23 cellular contexts compared by ENCODE assay signal in the genomic region with DNA sequence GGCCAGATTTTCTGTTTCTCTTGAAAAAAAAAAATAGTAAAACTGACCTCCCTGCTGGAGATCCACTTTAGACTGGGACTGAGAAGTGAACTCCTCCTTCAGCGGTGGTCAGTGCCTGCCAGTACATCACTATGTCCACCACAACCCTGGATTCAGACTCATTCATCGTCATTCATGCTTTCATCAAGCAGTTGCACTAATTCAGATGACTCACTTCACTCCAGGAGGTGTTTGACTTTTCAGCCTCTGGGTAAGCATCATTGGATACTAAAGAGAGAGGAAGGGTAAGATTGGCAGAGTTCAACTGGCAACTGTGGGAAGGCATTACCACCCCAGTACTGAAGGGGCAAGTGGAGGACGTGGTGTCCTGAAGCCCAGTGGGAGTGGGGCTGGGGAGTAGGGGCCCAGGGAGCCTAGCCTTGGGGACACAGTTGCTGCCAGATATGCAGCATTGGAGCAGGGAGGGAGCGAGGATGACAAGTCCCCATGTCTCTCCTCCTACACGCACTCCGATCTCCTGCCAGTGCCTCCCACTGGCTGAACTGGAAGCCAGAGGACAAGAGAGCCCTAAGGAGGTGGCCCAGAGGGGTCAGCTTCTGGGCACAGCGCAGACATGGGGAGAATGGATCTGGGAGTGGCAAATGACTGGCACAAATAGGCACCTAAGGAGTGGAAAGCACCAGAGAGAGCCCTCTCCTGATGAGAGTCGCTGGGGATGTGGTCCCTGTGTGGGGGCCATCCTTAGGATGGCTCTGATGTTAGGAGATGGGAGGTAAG.
DNase-seq lines count a peak whose midpoint lies in the region; ATAC-seq, FAIRE-seq and TF ChIP-seq lines count a peak whose summit lies in the region.
"Had no signal": no experiment of that assay in that cellular context is flagged by ENCODE, and none has a peak within 500 bp of the region (broad histone marks: within the 10 kb centered on the region; RNA-seq: fewer than 3 reads in every experiment).

No MANE protein-coding gene starts in this region.

- no peak for TF ChIP-seq RAD21 in HepG2 (CRISPR knock-in tag; IDR thresholded peaks at IDR 0.05)

- intact Hi-C loops in CD4-positive, alpha-beta T cell (cut with DNase I, micrococcal nuclease), result no loop called here
- intact Hi-C loops in HepG2 (cut with micrococcal nuclease; ENCODE audit: unreplicated experiment), result no loop called here

- CTCF ChIA-PET in CD4-positive, alpha-beta T cell (lab: Charles Lee), result no interaction called here
- CTCF ChIA-PET in HepG2 (lab: Yijun Ruan, JAX; ENCODE audit: low intra/inter-chr PET ratio, low total read pairs), result no interaction called here

- H3K27me3 Mint-ChIP-seq in CD4-positive, alpha-beta T cell, result no peaks in the 10 kb centered on the region
- no peaks in the 10 kb centered on the region for H3K27me3 Mint-ChIP-seq in T-helper 17 cell
- H3K27me3 Mint-ChIP-seq in stimulated activated naive CD8-positive, alpha-beta T cell treated with anti-CD3 and anti-CD28 coated beads, Interleukin-15, amount 100 ng/mL, for 72 hours, result no peaks in the 10 kb centered on the region
- H3K27me3 Mint-ChIP-seq: activated naive CD8-positive, alpha-beta T cell; stimulated activated naive CD8-positive, alpha-beta T cell treated with anti-CD3 and anti-CD28 coated beads, Interleukin-15, Interleukin-2, amounts not matched to agents 100 ng/mL and 50 ng/mL, for 24 hours had no signal

- no peak overlapping the region for H3K4me3 ChIP-seq in HepG2 (replicated peaks in 1 of 3; ENCODE audit: insufficient read depth in 1 of 3, low read depth in 2 of 3, low read length in 3 of 3)
- no peak overlapping the region for H3K4me3 ChIP-seq in osteoblast (ENCODE audit: insufficient read depth, low read length)
- H3K4me3 ChIP-seq: left ventricle myocardium inferior, smooth muscle cell, transverse colon had no signal

- H3K36me3 ChIP-seq in HepG2 (replicated peaks in 1 of 2; ENCODE audit: control insufficient read depth in 1 of 2, insufficient read depth in 2 of 2, low read length in 2 of 2) (no peaks in the 10 kb centered on the region), osteoblast (ENCODE audit: insufficient read depth, low read length) (no peaks in the 10 kb centered on the region)
- H3K36me3 ChIP-seq: left ventricle myocardium inferior, transverse colon had no signal

- no peak overlapping the region for H3K4me3 Mint-ChIP-seq in CD4-positive, alpha-beta T cell
- peak overlapping the region; percentile 41 for H3K4me3 Mint-ChIP-seq in T-helper 17 cell
- H3K4me3 Mint-ChIP-seq in stimulated activated naive CD8-positive, alpha-beta T cell treated with anti-CD3 and anti-CD28 coated beads, Interleukin-15, amount 100 ng/mL, for 72 hours, result no peak overlapping the region
- H3K4me3 Mint-ChIP-seq: activated CD4-positive, alpha-beta memory T cell treated with anti-CD3 and anti-CD28 coated beads, Interleukin-2, amount 10 ng/mL, durations not matched to agents 7 days and 5 days; activated naive CD8-positive, alpha-beta T cell; neural crest cell; stimulated activated naive CD8-positive, alpha-beta T cell treated with anti-CD3 and anti-CD28 coated beads, Interleukin-15, Interleukin-2, amounts not matched to agents 100 ng/mL and 50 ng/mL, for 24 hours had no signal

- TF ChIP-seq CTCF in CD4-positive, alpha-beta T cell (IDR thresholded peaks at IDR 0.05), result no peak
- TF ChIP-seq CTCF in HepG2 (CRISPR knock-in tag; IDR thresholded peaks at IDR 0.05) (no peak), osteoblast (IDR thresholded peaks at IDR 0.05; ENCODE audit: extremely low read depth, low read depth, low read length) (no peak)

- no peak overlapping the region for H2AFZ ChIP-seq in HepG2 (ENCODE audit: low read length)
- no peak overlapping the region for H2AFZ ChIP-seq in osteoblast (ENCODE audit: low read length)

- no peak for FAIRE-seq in HepG2 (lab: Jason Lieb, UNC)

- H3K79me2 ChIP-seq in HepG2 (ENCODE audit: insufficient read depth, low read length) (no peaks in the 10 kb centered on the region), osteoblast (ENCODE audit: insufficient read depth, low read length) (no peaks in the 10 kb centered on the region)

- in situ Hi-C loops in HepG2 (cut with HindIII; ENCODE audit: extremely low pct_ligation_motif_present, low pct_unique_long_range_greater_than_20kb), result no loop called here

- H3K4me2 ChIP-seq in HepG2 (ENCODE audit: low read depth, low read length) (no peak overlapping the region), osteoblast (ENCODE audit: insufficient read depth, low read length) (no peak overlapping the region)
- H3K4me2 ChIP-seq: smooth muscle cell had no signal

- TF ChIP-seq EP300 in HepG2 (IDR thresholded peaks at IDR 0.05; ENCODE audit: low read depth in 2 of 2, low read length in 2 of 2) (no peak), HepG2 (CRISPR knock-in tag; IDR thresholded peaks at IDR 0.05; ENCODE audit: borderline replicate concordance) (no peak)

- POLR2A ChIA-PET in CD4-positive, alpha-beta T cell (lab: Charles Lee), result no interaction called here
- POLR2A ChIA-PET in HepG2 (lab: Yijun Ruan, JAX), result no interaction called here

- DNase-seq in CD4-positive, alpha-beta T cell, result no peak
- DNase-seq in GM04504 (ENCODE audit: low read depth) (peak; percentile 3), T-helper 17 cell (no peak), HepG2 (ENCODE audit: low spot score) (no peak), NCI-H187 treated with DMSO at 0.1 percent for 48 hours (lab: John Stamatoyannopoulos, UW) (no peak), osteoblast (ENCODE audit: insufficient read length, low spot score, missing footprints) (no peak)
- no peak for DNase-seq in stimulated activated naive CD8-positive, alpha-beta T cell treated with anti-CD3 and anti-CD28 coated beads, Interleukin-15, amount 100 ng/mL, for 72 hours
- DNase-seq: activated CD4-positive, alpha-beta memory T cell treated with anti-CD3 and anti-CD28 coated beads, Interleukin-2, amount 10 ng/mL, durations not matched to agents 7 days and 5 days; AML-193; H7; KG1; left ventricle myocardium inferior; NCI-H1048; NCI-H2029; NCI-H345; OCI-M1; stimulated activated CD4-positive, alpha-beta T cell treated with anti-CD3 and anti-CD28 coated beads, Interleukin-2, amount 100 ng/mL, for 48 hours; transverse colon had no signal

- 43% methylated on average over 8 of the region's 8 CpGs for WGBS in HepG2 (ENCODE audit: low lambda C conversion rate)

- H3K9me3 Mint-ChIP-seq in CD4-positive, alpha-beta T cell, result no peaks in the 10 kb centered on the region
- peaks cover 0 to 6% of the 10 kb centered on the region in 2 donors for H3K9me3 Mint-ChIP-seq in stimulated activated naive CD8-positive, alpha-beta T cell treated with anti-CD3 and anti-CD28 coated beads, Interleukin-15, amount 100 ng/mL, for 72 hours
- H3K9me3 Mint-ChIP-seq: activated CD4-positive, alpha-beta memory T cell treated with anti-CD3 and anti-CD28 coated beads, Interleukin-2, amount 10 ng/mL, durations not matched to agents 7 days and 5 days; neural crest cell; stimulated activated naive CD8-positive, alpha-beta T cell treated with anti-CD3 and anti-CD28 coated beads, Interleukin-15, Interleukin-2, amounts not matched to agents 100 ng/mL and 50 ng/mL, for 24 hours had no signal

- H3K9ac ChIP-seq in HepG2 (ENCODE audit: insufficient read depth, low read depth, low read length), result no peak overlapping the region

- peak overlapping the region; percentile 47 for H3K27ac Mint-ChIP-seq in CD4-positive, alpha-beta T cell
- no peak overlapping the region for H3K27ac Mint-ChIP-seq in T-helper 17 cell
- no peak overlapping the region for H3K27ac Mint-ChIP-seq in stimulated activated naive CD8-positive, alpha-beta T cell treated with anti-CD3 and anti-CD28 coated beads, Interleukin-15, amount 100 ng/mL, for 72 hours
- H3K27ac Mint-ChIP-seq: activated CD4-positive, alpha-beta memory T cell treated with anti-CD3 and anti-CD28 coated beads, Interleukin-2, amount 10 ng/mL, durations not matched to agents 7 days and 5 days; activated naive CD8-positive, alpha-beta T cell; stimulated activated naive CD8-positive, alpha-beta T cell treated with anti-CD3 and anti-CD28 coated beads, Interleukin-15, Interleukin-2, amounts not matched to agents 100 ng/mL and 50 ng/mL, for 24 hours had no signal

- no peak overlapping the region for H3K27ac ChIP-seq in CD4-positive, alpha-beta T cell (ENCODE audit: low read depth, low read length)
- H3K27ac ChIP-seq in HepG2 (ENCODE audit: extremely low read length, insufficient read depth, low read length), result no peak overlapping the region
- no peak overlapping the region for H3K27ac ChIP-seq in osteoblast (ENCODE audit: low read depth, low read length)
- H3K27ac ChIP-seq: left ventricle myocardium inferior, transverse colon, VCaP had no signal

- H3K4me1 ChIP-seq in HepG2 (ENCODE audit: insufficient read depth, low read length) (no peaks in the 10 kb centered on the region), osteoblast (ENCODE audit: insufficient read depth, low read length) (no peaks in the 10 kb centered on the region)
- H3K4me1 ChIP-seq: left ventricle myocardium inferior, transverse colon had no signal

- no peaks in the 10 kb centered on the region for H3K9me3 ChIP-seq in CD4-positive, alpha-beta T cell (ENCODE audit: control insufficient read depth, low read length)
- no peaks in the 10 kb centered on the region for H3K9me3 ChIP-seq in T-helper 17 cell (ENCODE audit: control insufficient read depth, low read length, poor library complexity, severe bottlenecking)
- no peaks in the 10 kb centered on the region for H3K9me3 ChIP-seq in HepG2 (ENCODE audit: low read length)
- no peaks in the 10 kb centered on the region for H3K9me3 ChIP-seq in osteoblast (ENCODE audit: low read depth, low read length)
- H3K9me3 ChIP-seq: left ventricle myocardium inferior, transverse colon had no signal

- ATAC-seq in CD4-positive, alpha-beta T cell (ENCODE audit: poor library complexity), result no peak
- ATAC-seq in T-helper 17 cell (no peak), HepG2 (peak; percentile 25; the same call in 2 of the 3 replicates)
- no peak for ATAC-seq in stimulated activated naive CD8-positive, alpha-beta T cell treated with anti-CD3 and anti-CD28 coated beads, Interleukin-15, amount 100 ng/mL, for 72 hours

- no peaks in the 10 kb centered on the region for H3K27me3 ChIP-seq in CD4-positive, alpha-beta T cell (ENCODE audit: control insufficient read depth, insufficient read depth, low read length)
- H3K27me3 ChIP-seq in HepG2 (ENCODE audit: control insufficient read depth in 1 of 2, insufficient read depth in 2 of 2, low read length in 2 of 2), result no peaks in the 10 kb centered on the region
- no peaks in the 10 kb centered on the region for H3K27me3 ChIP-seq in osteoblast (ENCODE audit: insufficient read depth, low read length)
- H3K27me3 ChIP-seq: transverse colon had no signal

- no peaks in the 10 kb centered on the region for H3K36me3 Mint-ChIP-seq in CD4-positive, alpha-beta T cell (ENCODE audit: low read depth)
- no peaks in the 10 kb centered on the region for H3K36me3 Mint-ChIP-seq in T-helper 17 cell (ENCODE audit: low read depth)
- H3K36me3 Mint-ChIP-seq: activated naive CD8-positive, alpha-beta T cell had no signal

- BruUV-seq in HepG2 (replicated peaks; lab: Mats Ljungman, UMichigan), result no TSS peak

- peaks cover 50% of the 10 kb centered on the region for H3K4me1 Mint-ChIP-seq in CD4-positive, alpha-beta T cell (ENCODE audit: low read depth)
- peaks cover 29% of the 10 kb centered on the region for H3K4me1 Mint-ChIP-seq in T-helper 17 cell
- H3K4me1 Mint-ChIP-seq in stimulated activated naive CD8-positive, alpha-beta T cell treated with anti-CD3 and anti-CD28 coated beads, Interleukin-15, amount 100 ng/mL, for 72 hours, result peaks cover 30% of the 10 kb centered on the region

- TF ChIP-seq POLR2A in HepG2 (IDR thresholded peaks at IDR 0.05; ENCODE audit: insufficient read depth in 1 of 2, low read depth in 2 of 2, low read length in 2 of 2), result no peak

- H4K20me1 ChIP-seq in HepG2 (ENCODE audit: insufficient read depth, low read length), result no peaks in the 10 kb centered on the region; the same call in 1 of the 2 replicates
- no peaks in the 10 kb centered on the region for H4K20me1 ChIP-seq in osteoblast (ENCODE audit: insufficient read depth, low read length)
